14 cellular contexts compared by ENCODE assay signal in the genomic region with DNA sequence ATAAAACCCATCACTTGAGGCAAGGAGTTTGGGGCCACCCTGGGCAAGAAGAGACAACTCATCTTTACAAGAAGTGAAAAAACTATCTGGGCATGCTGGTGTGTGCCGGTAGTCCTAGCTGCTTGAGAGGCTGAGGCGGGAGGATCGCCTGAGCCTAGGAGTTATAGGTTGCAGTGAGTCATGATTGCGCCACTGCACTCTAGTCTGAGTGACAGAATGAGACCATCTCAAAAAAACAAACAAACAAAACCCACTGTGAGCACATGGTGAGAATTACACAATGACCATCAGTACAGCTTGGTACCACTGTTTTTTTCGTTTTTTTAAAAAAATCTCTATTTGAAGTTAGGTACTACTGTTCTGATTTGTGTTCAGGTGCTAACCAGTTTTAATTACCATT. TPM values are rescaled to one million over a fixed set of nuclear protein-coding genes. Genes with fewer than 3 reads are reported as not detected.
A peak's percentile ranks its signal among the peaks of the same experiment; 100 is the strongest.
DNase-seq lines count a peak whose midpoint lies in the region; ATAC-seq and TF ChIP-seq lines count a peak whose summit lies in the region.
"Had no signal": no experiment of that assay in that cellular context is flagged by ENCODE, and none has a peak within 500 bp of the region (broad histone marks: within the 10 kb centered on the region; RNA-seq: fewer than 3 reads in every experiment).

No MANE protein-coding gene starts in this region.

- H3K27me3 Mint-ChIP-seq in activated naive CD8-positive, alpha-beta T cell treated with anti-CD3 and anti-CD28 coated beads for 36 hours, result no peaks in the 10 kb centered on the region

- no peak overlapping the region for H3K9ac ChIP-seq in IMR-90 (ENCODE audit: low read depth, low read length)

- no peak overlapping the region for H2AK5ac ChIP-seq in IMR-90 (ENCODE audit: low read depth, low read length)

- H3K18ac ChIP-seq in IMR-90 (ENCODE audit: low read depth, low read length), result no peak overlapping the region

- H2AFZ ChIP-seq in IMR-90 (replicated peaks; ENCODE audit: low read length, poor library complexity), result no peak overlapping the region

- no peak overlapping the region for H2BK120ac ChIP-seq in IMR-90 (ENCODE audit: low read depth, low read length)

- H4K20me1 ChIP-seq in IMR-90 (ENCODE audit: insufficient read depth, low read length), result no peaks in the 10 kb centered on the region; the same call in 1 of the 2 replicates

- no peak overlapping the region for H2BK20ac ChIP-seq in IMR-90 (ENCODE audit: low read depth, low read length)

- H4K8ac ChIP-seq in IMR-90 (ENCODE audit: low read depth in 2 of 2, low read length in 2 of 2), result no peak overlapping the region

- no peak overlapping the region for H3K56ac ChIP-seq in IMR-90 (ENCODE audit: extremely low read depth, insufficient read depth, low read length)

- TF ChIP-seq CTCF in IMR-90 (conservative IDR thresholded peaks at IDR 0.05; ENCODE audit: low read depth, low read length) (no peak), lower lobe of right lung (IDR thresholded peaks at IDR 0.05) (no peak)

- no peak overlapping the region for H3K23ac ChIP-seq in IMR-90 (ENCODE audit: low read depth, low read length)

- ATAC-seq in IMR-90 (ENCODE audit: low read depth) (peak; percentile 59), lower lobe of right lung (peak; percentile 52 to 64), HG03469 (IDR thresholded peaks at IDR 0.05; ENCODE audit: unreplicated experiment) (no peak)
- ATAC-seq: foreskin keratinocyte had no signal

- TF ChIP-seq RAD21 in IMR-90 (IDR thresholded peaks at IDR 0.05; ENCODE audit: low read length), result no peak

- H3K36me3 ChIP-seq in IMR-90 (ENCODE audit: control insufficient read depth, insufficient read depth, low read length) (peaks cover 21% of the 10 kb centered on the region), lower lobe of right lung (peaks cover 62% of the 10 kb centered on the region), H7 (replicated peaks; ENCODE audit: control insufficient read depth, insufficient read depth, low read length) (peaks cover 2% of the 10 kb centered on the region; the same call in 1 of the 2 replicates)
- H3K36me3 ChIP-seq: ovary had no signal

- no peaks in the 10 kb centered on the region for H3K9me3 ChIP-seq in IMR-90 (ENCODE audit: control insufficient read depth, insufficient read depth, low read length)
- H3K9me3 ChIP-seq in lower lobe of right lung, result no peaks in the 10 kb centered on the region
- H3K9me3 ChIP-seq: ovary had no signal

- CTCF ChIA-PET in IMR-90 (lab: Yijun Ruan, JAX), result interaction anchor here (0.7 kb wide), 1 partner anchor 23 kb away, joined by 4 read pairs; no protein-coding TSS in a partner anchor

- H2BK5ac ChIP-seq in IMR-90 (ENCODE audit: low read depth, low read length, poor library complexity, severe bottlenecking), result no peak overlapping the region

- no peak overlapping the region for H4K5ac ChIP-seq in IMR-90 (ENCODE audit: low read depth, low read length)

- no peaks in the 10 kb centered on the region for H3K27me3 ChIP-seq in IMR-90 (ENCODE audit: control insufficient read depth, insufficient read depth, low read length)
- H3K27me3 ChIP-seq in lower lobe of right lung (ENCODE audit: low read depth), result no peaks in the 10 kb centered on the region
- H3K27me3 ChIP-seq in H7 (ENCODE audit: control insufficient read depth, insufficient read depth, low read length), result no peaks in the 10 kb centered on the region
- H3K27me3 ChIP-seq: foreskin keratinocyte, ovary had no signal

- peaks cover 4% of the 10 kb centered on the region for H3K9me3 Mint-ChIP-seq in activated naive CD8-positive, alpha-beta T cell treated with anti-CD3 and anti-CD28 coated beads for 36 hours

- peaks cover 19 to 34% of the 10 kb centered on the region in 2 experiments for H3K79me1 ChIP-seq in IMR-90 (ENCODE audit: low read depth in 1 of 2, low read length in 2 of 2)

- no peak overlapping the region for H2BK15ac ChIP-seq in IMR-90 (ENCODE audit: low read depth, low read length)

- H3K4me1 Mint-ChIP-seq in activated naive CD8-positive, alpha-beta T cell treated with anti-CD3 and anti-CD28 coated beads for 36 hours, result peaks cover 46% of the 10 kb centered on the region
- H3K4me1 Mint-ChIP-seq: brain had no signal

- WGBS in IMR-90 (ENCODE audit: extremely low coverage in 2 of 2, insufficient read length in 1 of 2), 2 experiments, result no CpG with 5 or more reads among the region's 5 CpGs

- no peak overlapping the region for H3K4me3 Mint-ChIP-seq in activated naive CD8-positive, alpha-beta T cell treated with anti-CD3 and anti-CD28 coated beads for 36 hours
- H3K4me3 Mint-ChIP-seq: brain had no signal

- no peak overlapping the region for H3K14ac ChIP-seq in IMR-90 (replicated peaks; ENCODE audit: low read depth, low read length)

- no peak overlapping the region for H3K4ac ChIP-seq in IMR-90 (ENCODE audit: low read depth, low read length)

- TF ChIP-seq POLR2A in IMR-90 (IDR thresholded peaks at IDR 0.05; ENCODE audit: low read depth, low read length), result no peak

- peaks cover 58% of the 10 kb centered on the region for H3K36me3 Mint-ChIP-seq in activated naive CD8-positive, alpha-beta T cell treated with anti-CD3 and anti-CD28 coated beads for 36 hours

- H3K4me1 ChIP-seq in IMR-90 (ENCODE audit: control insufficient read depth, insufficient read depth, low read length) (no peaks in the 10 kb centered on the region; the same call in 1 of the 2 replicates), lower lobe of right lung (no peaks in the 10 kb centered on the region)
- H3K4me1 ChIP-seq: foreskin keratinocyte, left ventricle myocardium inferior had no signal

- no peak overlapping the region for H2AK9ac ChIP-seq in IMR-90 (replicated peaks; ENCODE audit: low read depth, low read length, poor library complexity)

- H3K9me1 ChIP-seq in IMR-90 (ENCODE audit: insufficient read depth, low read length), result 0 out of 2 replicates have a peak, but pooled peaks cover 5% of the 10 kb centered on the region

- H3K4me3 ChIP-seq in IMR-90 (ENCODE audit: insufficient read depth, low read depth, low read length), result no peak overlapping the region
- no peak overlapping the region for H3K4me3 ChIP-seq in lower lobe of right lung
- no peak overlapping the region for H3K4me3 ChIP-seq in H7 (ENCODE audit: insufficient read depth, low read depth, low read length)
- H3K4me3 ChIP-seq: left ventricle myocardium inferior, ovary had no signal

- intact Hi-C loops in IMR-90 (cut with micrococcal nuclease) (no loop called here), lower lobe of right lung (cut with DNase I) (no loop called here)

- POLR2A ChIA-PET in IMR-90 (lab: Charles Lee; ENCODE audit: unreplicated experiment), result no interaction called here

- DNase-seq in EL (peak; percentile 79), IMR-90 (peak; percentile 62), lower lobe of right lung (peak; percentile 52), UCSD-AML1 (lab: John Stamatoyannopoulos, UW; ENCODE audit: unreplicated experiment) (no peak), H7 (no peak)
- DNase-seq in activated naive CD8-positive, alpha-beta T cell treated with anti-CD3 and anti-CD28 coated beads for 36 hours, result peak; percentile 17
- DNase-seq in activated CD8-positive, alpha-beta memory T cell treated with anti-CD3 and anti-CD28 coated beads, Interleukin-2, amount 50 U/mL, for 48 hours, result no peak
- DNase-seq: left ventricle myocardium inferior, NCI-H1105 treated with DMSO at 0.1 percent for 48 hours, ovary, RPMI8226 had no signal

- in situ Hi-C loops in IMR-90 (cut with MboI; ENCODE audit: low sequenced_read_pairs), result no loop called here

- no peak overlapping the region for H3K4me2 ChIP-seq in IMR-90 (ENCODE audit: low read depth, low read length)

- H3K27ac Mint-ChIP-seq in activated naive CD8-positive, alpha-beta T cell treated with anti-CD3 and anti-CD28 coated beads for 36 hours, result peak overlapping the region; percentile 93

- dilution Hi-C loops in IMR-90 (cut with HindIII; ENCODE audit: low sequenced_read_pairs, unreplicated experiment), result no loop called here

- no TSS peak for BruUV-seq in IMR-90 (replicated peaks; lab: Mats Ljungman, UMichigan)

- H4K91ac ChIP-seq in IMR-90 (ENCODE audit: insufficient read depth, low read depth, low read length), result no peak overlapping the region

- H3K27ac ChIP-seq in IMR-90 (ENCODE audit: insufficient read depth, low read length) (no peak overlapping the region), lower lobe of right lung (no peak overlapping the region)
- H3K27ac ChIP-seq: foreskin keratinocyte, left ventricle myocardium inferior, ovary had no signal

TF ChIP-seq in IMR-90, 13 proteins besides CTCF, POLR2A, EP300 and RAD21:
- TF ChIP-seq MAZ (IDR thresholded peaks at IDR 0.05; ENCODE audit: borderline replicate concordance, low read depth, low read length) (no peak), CEBPB (IDR thresholded peaks at IDR 0.05; ENCODE audit: low read depth, low read length) (peak; percentile 91)

RNA-seq across cellular contexts. Expression of a gene that starts 13.6 kb away (rescaled TPM):
- total RNA-seq in IMR-90 (2012; rRNA removed), result 52.2 and 56.9 TPM in 2 replicates
- polyA plus RNA-seq in IMR-90 (2012; rRNA removed), result 45.8 and 49.7 TPM in 2 replicates
- polyA plus RNA-seq in IMR-90 (2012; cell fraction: cytosol; rRNA removed), result 34.5 and 44.2 TPM in 2 replicates
- 167 and 192 TPM in 2 replicates for polyA plus RNA-seq in IMR-90 (2012; cell fraction: nucleus; rRNA removed; ENCODE audit: low replicate concordance)
- 10 to 100 TPM; 43.3 to 44.2 TPM for total RNA-seq in activated naive CD8-positive, alpha-beta T cell treated with anti-CD3 and anti-CD28 coated beads for 36 hours
- total RNA-seq in lower lobe of right lung, result 79.9 TPM
- total RNA-seq in H7 (2014; rRNA removed; shearing (Covaris generic)), result 26.6 and 27.9 TPM in 2 replicates

RNA-seq across cellular contexts. Expression of a gene that starts 38.1 kb away (rescaled TPM):
- total RNA-seq in IMR-90 (2012; rRNA removed) (not detected in 2 replicates), lower lobe of right lung (99.0 TPM)
- polyA plus RNA-seq in IMR-90 (2012; rRNA removed), result not detected in 2 replicates
- not detected in 2 replicates for polyA plus RNA-seq in IMR-90 (2012; cell fraction: cytosol; rRNA removed)
- not detected in 2 replicates for polyA plus RNA-seq in IMR-90 (2012; cell fraction: nucleus; rRNA removed; ENCODE audit: low replicate concordance)
- total RNA-seq in activated naive CD8-positive, alpha-beta T cell treated with anti-CD3 and anti-CD28 coated beads for 36 hours, result not detected
- not detected in 2 replicates for total RNA-seq in H7 (2014; rRNA removed; shearing (Covaris generic))

Comparison
In these comparisons a context has a peak if more than half of its experiments do, and no peak if none do; other contexts are left out.
1. DNase-seq: peak in EL (single experiment), IMR-90 (single experiment), activated naive CD8-positive, alpha-beta T cell treated with anti-CD3 and anti-CD28 coated beads for 36 hours (single experiment) and lower lobe of right lung (single experiment); none in UCSD-AML1 (single experiment), activated CD8-positive, alpha-beta memory T cell treated with anti-CD3 and anti-CD28 coated beads, Interleukin-2, amount 50 U/mL, for 48 hours (single experiment) and H7 (single experiment).
2. RNA of a gene that starts 38.1 kb away (total RNA-seq): 99.0 TPM in lower lobe of right lung (single experiment); not detected in activated naive CD8-positive, alpha-beta T cell treated with anti-CD3 and anti-CD28 coated beads for 36 hours, not detected in IMR-90 and not detected in H7; every median in the first group is over 10 times any median in the second.